ENCODE assay signal across 8 cellular contexts in genomic region chr12:55965941-55966407, GRCh38. TPM values are rescaled to one million over a fixed set of nuclear protein-coding genes. Genes with fewer than 3 reads are reported as not detected.
DNase-seq lines count a peak whose midpoint lies in the region; ATAC-seq and TF ChIP-seq lines count a peak whose summit lies in the region.

TSS of gene PMEL (minus strand) at chr12:55966042. CDS start at chr12:55966011, 31 bp downstream.

- peaks cover 0 to 3% (median 0%) of the 10 kb centered on the region in 3 donors for H3K27me3 ChIP-seq in gastrocnemius medialis

- H3K4me3 ChIP-seq in gastrocnemius medialis = peak within 1 kb of the TSS; percentile 73 to 90 (median 81)

- CTCF ChIA-PET in activated CD8-positive, alpha-beta T cell treated with anti-CD3 and anti-CD28 coated beads for 36 hours (lab: Charles Lee) = interaction anchor here (1.1 kb wide), 1 partner anchor 9 kb away, joined by 3 read pairs; no protein-coding TSS in a partner anchor

- peaks cover 26% of the 10 kb centered on the region for H3K4me1 Mint-ChIP-seq in activated T-cell treated with anti-CD3 and anti-CD28 coated beads, Interleukin-2, amount 50 U/mL, for 4 hours (ENCODE audit: low read depth)
- peaks cover 22% of the 10 kb centered on the region for H3K4me1 Mint-ChIP-seq in activated CD8-positive, alpha-beta T cell treated with anti-CD3 and anti-CD28 coated beads for 36 hours (ENCODE audit: low read depth)

- H3K36me3 Mint-ChIP-seq in activated T-cell treated with anti-CD3 and anti-CD28 coated beads, Interleukin-2, amount 50 U/mL, for 4 hours (ENCODE audit: insufficient read depth) = peaks cover 3% of the 10 kb centered on the region
- H3K36me3 Mint-ChIP-seq in activated CD8-positive, alpha-beta T cell treated with anti-CD3 and anti-CD28 coated beads for 36 hours (ENCODE audit: low read depth) = peaks cover 32% of the 10 kb centered on the region

- POLR2A ChIA-PET in activated CD8-positive, alpha-beta T cell treated with anti-CD3 and anti-CD28 coated beads for 36 hours (lab: Charles Lee) = interaction anchor here (5.4 kb wide), 1 partner anchor 9 kb away, joined by 46 read pairs; no protein-coding TSS in a partner anchor

- no peaks in the 10 kb centered on the region for H3K27me3 Mint-ChIP-seq in activated T-cell treated with anti-CD3 and anti-CD28 coated beads, Interleukin-2, amount 50 U/mL, for 4 hours (ENCODE audit: low read depth)
- no peaks in the 10 kb centered on the region for H3K27me3 Mint-ChIP-seq in activated CD8-positive, alpha-beta T cell treated with anti-CD3 and anti-CD28 coated beads for 36 hours

- H3K36me3 ChIP-seq in gastrocnemius medialis = peaks cover 0 to 6% of the 10 kb centered on the region in 2 donors

- in situ Hi-C loops in gastrocnemius medialis (cut with MboI; ENCODE audit: low sequenced_read_pairs in 4 of 4) = no loop called here

- no peaks in the 10 kb centered on the region for H3K9me3 Mint-ChIP-seq in activated T-cell treated with anti-CD3 and anti-CD28 coated beads, Interleukin-2, amount 50 U/mL, for 4 hours
- H3K9me3 Mint-ChIP-seq in activated CD8-positive, alpha-beta T cell treated with anti-CD3 and anti-CD28 coated beads for 36 hours = no peaks in the 10 kb centered on the region

- H3K4me1 ChIP-seq in gastrocnemius medialis = peaks cover 14 to 15% of the 10 kb centered on the region in 2 donors

- DNase-seq in activated T-cell treated with anti-CD3 and anti-CD28 coated beads, Interleukin-2, amount 50 U/mL, for 4 hours = no peak
- no peak for DNase-seq in activated T-cell treated with anti-CD3 and anti-CD28 coated beads, Interleukin-2, amount 50 U/mL, for 1 hour
- DNase-seq in activated CD8-positive, alpha-beta T cell treated with anti-CD3 and anti-CD28 coated beads for 36 hours = no peak
- DNase-seq in left cardiac atrium (no peak), gastrocnemius medialis (no peak), OCI-M2 (lab: John Stamatoyannopoulos, UW; ENCODE audit: unreplicated experiment) (no peak), NCI-H345 (lab: John Stamatoyannopoulos, UW) (no peak)

- intact Hi-C loops in activated CD8-positive, alpha-beta T cell treated with anti-CD3 and anti-CD28 coated beads for 36 hours (cut with micrococcal nuclease) = loop anchor here (1.0 kb wide), 1 partner anchor 19 kb away; no protein-coding TSS in a partner anchor
- intact Hi-C loops in left cardiac atrium (cut with DNase I) (loop anchor here in 1 of 2 donors (5.0 kb wide), 1 partner anchor 34 kb away; the partner anchor contains the start of gene DGKA), gastrocnemius medialis (cut with DNase I; ENCODE audit: low total_unique reads) (loop anchor here (1.0 kb wide), 1 partner anchor 40 kb away; no protein-coding TSS in a partner anchor)

- no peak for TF ChIP-seq CTCF in activated CD8-positive, alpha-beta T cell treated with anti-CD3 and anti-CD28 coated beads for 36 hours (IDR thresholded peaks at IDR 0.05)
- no peak for TF ChIP-seq CTCF in gastrocnemius medialis (IDR thresholded peaks at IDR 0.05 in 4 of 5, conservative IDR thresholded peaks at IDR 0.05 in 1 of 5)

- TF ChIP-seq POLR2A in gastrocnemius medialis (IDR thresholded peaks at IDR 0.05) = no peak

- H3K27ac Mint-ChIP-seq in activated CD8-positive, alpha-beta T cell treated with anti-CD3 and anti-CD28 coated beads for 36 hours = peak within 1 kb of the TSS; percentile 89

- H3K27ac ChIP-seq in gastrocnemius medialis = peak within 1 kb of the TSS; percentile 78 to 85 (median 80)

- peak within 1 kb of the TSS; percentile 97 for H3K4me3 Mint-ChIP-seq in activated T-cell treated with anti-CD3 and anti-CD28 coated beads, Interleukin-2, amount 50 U/mL, for 4 hours
- H3K4me3 Mint-ChIP-seq in activated CD8-positive, alpha-beta T cell treated with anti-CD3 and anti-CD28 coated beads for 36 hours = peak within 1 kb of the TSS; percentile 98

- H3K9me3 ChIP-seq in gastrocnemius medialis = no peaks in the 10 kb centered on the region

- no peak for ATAC-seq in activated T-cell treated with anti-CD3 and anti-CD28 coated beads, Interleukin-2, amount 50 U/mL, for 4 hours
- ATAC-seq in activated CD8-positive, alpha-beta T cell treated with anti-CD3 and anti-CD28 coated beads for 36 hours = no peak
- peak; percentile 9 to 14 for ATAC-seq in left cardiac atrium
- peak; percentile 12 to 28 for ATAC-seq in gastrocnemius medialis
- ATAC-seq in HG03571 (IDR thresholded peaks at IDR 0.05; ENCODE audit: unreplicated experiment) = no peak

RNA-seq across cellular contexts. Expression of gene PMEL, which starts in this region (rescaled TPM):
- total RNA-seq in activated T-cell treated with anti-CD3 and anti-CD28 coated beads, Interleukin-2, amount 50 U/mL, for 4 hours = under 1 TPM in 2 of 3 donors, not detected in 1; 0.13 to 0.41 TPM
- total RNA-seq in activated CD8-positive, alpha-beta T cell treated with anti-CD3 and anti-CD28 coated beads for 36 hours = 1 to 10 TPM in 1 of 2 experiments, under 1 TPM in 1; 0.65 to 1.2 TPM
- total RNA-seq in left cardiac atrium (under 1 TPM; 0.65 to 0.81 TPM), gastrocnemius medialis (1 to 10 TPM in 1 of 4 donors, under 1 TPM in 1, not detected in 2; 0.73 to 2.0 TPM)

Comparison
In these comparisons a context has a peak if more than half of its experiments do, and no peak if none do; other contexts are left out.
1. Peak in ATAC-seq in left cardiac atrium; RNA of the gene not detected or under 1 TPM.
2. ATAC-seq: peak in gastrocnemius medialis (2 of 2); none in activated T-cell treated with anti-CD3 and anti-CD28 coated beads, Interleukin-2, amount 50 U/mL, for 4 hours (0 of 2), activated CD8-positive, alpha-beta T cell treated with anti-CD3 and anti-CD28 coated beads for 36 hours (single experiment) and HG03571 (single experiment).